ENCODE assay signal across 13 cellular contexts in the genomic region with DNA sequence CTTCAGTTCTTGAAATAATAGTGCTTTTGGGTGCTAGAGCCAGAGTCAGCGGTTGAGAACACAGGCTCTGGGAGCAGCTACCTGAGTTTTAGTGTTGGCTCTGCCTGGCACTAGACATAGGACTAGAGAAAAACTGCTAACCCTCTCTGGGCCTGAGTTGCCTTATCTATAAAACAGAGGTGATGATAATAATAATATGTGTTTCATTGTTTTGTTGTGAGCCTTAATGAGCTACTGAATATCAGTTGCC.
A peak's percentile ranks its signal among the peaks of the same experiment; 100 is the strongest.
DNase-seq lines count a peak whose midpoint lies in the region; ATAC-seq and TF ChIP-seq lines count a peak whose summit lies in the region.
"Had no signal": no experiment of that assay in that cellular context is flagged by ENCODE, and none has a peak within 500 bp of the region (broad histone marks: within the 10 kb centered on the region; RNA-seq: fewer than 3 reads in every experiment).

No MANE protein-coding gene starts in this region.

- no peaks in the 10 kb centered on the region for H3K27me3 ChIP-seq in MG63
- H3K27me3 ChIP-seq in brain microvascular endothelial cell (replicated peaks): no peaks in the 10 kb centered on the region
- no peaks in the 10 kb centered on the region for H3K27me3 ChIP-seq in subcutaneous abdominal adipose tissue (ENCODE audit: control insufficient read depth in 5 of 5, insufficient read depth in 4 of 5, low read length in 5 of 5)
- H3K27me3 ChIP-seq: uterus had no signal

- peaks cover 26% of the 10 kb centered on the region for H3K4me1 Mint-ChIP-seq in activated T-cell treated with anti-CD3 and anti-CD28 coated beads, Interleukin-2, amount 50 U/mL, for 72 hours (ENCODE audit: low read depth)
- H3K4me1 Mint-ChIP-seq: activated B cell treated with CpG ODN at 0.5 μM for 24 hours had no signal

- no peaks in the 10 kb centered on the region for H3K27me3 Mint-ChIP-seq in activated T-cell treated with anti-CD3 and anti-CD28 coated beads, Interleukin-2, amount 50 U/mL, for 72 hours (ENCODE audit: low read depth)
- H3K27me3 Mint-ChIP-seq: activated B cell treated with CpG ODN at 0.5 μM for 24 hours had no signal

- no peaks in the 10 kb centered on the region for H3K9me3 Mint-ChIP-seq in activated T-cell treated with anti-CD3 and anti-CD28 coated beads, Interleukin-2, amount 50 U/mL, for 72 hours
- H3K9me3 Mint-ChIP-seq: activated B cell treated with CpG ODN at 0.5 μM for 24 hours had no signal

- H3K36me3 ChIP-seq in MG63 (no peaks in the 10 kb centered on the region), brain microvascular endothelial cell (replicated peaks) (no peaks in the 10 kb centered on the region), subcutaneous abdominal adipose tissue (ENCODE audit: control insufficient read depth in 5 of 5, insufficient read depth in 5 of 5, low read length in 5 of 5) (peaks cover 0 to 6% (median 5%) of the 10 kb centered on the region in 5 donors)
- H3K36me3 ChIP-seq: uterus had no signal

- peak overlapping the region; percentile 98 for H3K27ac Mint-ChIP-seq in activated T-cell treated with anti-CD3 and anti-CD28 coated beads, Interleukin-2, amount 50 U/mL, for 72 hours
- H3K27ac Mint-ChIP-seq: activated B cell treated with CpG ODN at 0.5 μM for 24 hours had no signal

- H3K4me3 ChIP-seq in MG63: peak overlapping the region; percentile 35
- H3K4me3 ChIP-seq in brain microvascular endothelial cell (ENCODE audit: low read depth, low read length): peak overlapping the region; percentile 25
- H3K4me3 ChIP-seq in subcutaneous abdominal adipose tissue (ENCODE audit: low read depth in 1 of 5, low read length in 5 of 5): no peak overlapping the region
- H3K4me3 ChIP-seq: uterus had no signal

- TF ChIP-seq CTCF in brain microvascular endothelial cell (IDR thresholded peaks at IDR 0.05; ENCODE audit: low read depth, low read length, missing control alignments): no peak

- in situ Hi-C loops in brain microvascular endothelial cell (cut with HindIII; ENCODE audit: low pct_ligation_motif_present, low sequenced_read_pairs): no loop called here

- H3K9me3 ChIP-seq in MG63: no peaks in the 10 kb centered on the region
- no peaks in the 10 kb centered on the region for H3K9me3 ChIP-seq in subcutaneous abdominal adipose tissue (ENCODE audit: control insufficient read depth in 5 of 5, low read length in 5 of 5)
- H3K9me3 ChIP-seq: uterus had no signal

- DNase-seq in activated T-cell treated with anti-CD3 and anti-CD28 coated beads, Interleukin-2, amount 50 U/mL, for 72 hours: no peak
- no peak for DNase-seq in activated T-cell treated with anti-CD3 and anti-CD28 coated beads, Interleukin-2, amount 50 U/mL, for 48 hours
- DNase-seq in MG63 (no peak), brain microvascular endothelial cell (peak; percentile 16), COLO829 (ENCODE audit: low spot score) (no peak), ecto neural progenitor cell (ENCODE audit: low spot score) (no peak)
- DNase-seq: activated B cell treated with CpG ODN at 0.5 μM for 24 hours; activated effector memory CD4-positive, alpha-beta T cell treated with Interleukin-2 at 50 U/mL for 16 hours; glutamatergic neuron; stimulated activated CD4-positive, alpha-beta T cell treated with anti-CD3 and anti-CD28 coated beads, Interleukin-2, amount 100 ng/mL, for 48 hours; uterus had no signal

- H3K4me1 ChIP-seq in subcutaneous abdominal adipose tissue (ENCODE audit: control insufficient read depth in 5 of 5, insufficient read depth in 5 of 5, low read length in 5 of 5): peaks cover 2 to 11% (median 3%) of the 10 kb centered on the region in 5 donors
- H3K4me1 ChIP-seq: uterus had no signal

- peak; percentile 25 to 46 for ATAC-seq in activated T-cell treated with anti-CD3 and anti-CD28 coated beads, Interleukin-2, amount 50 U/mL, for 72 hours (replicated peaks in 1 of 2)
- ATAC-seq in HG03378 (IDR thresholded peaks at IDR 0.05; ENCODE audit: unreplicated experiment): no peak

- H3K27ac ChIP-seq in brain microvascular endothelial cell (peak overlapping the region; percentile 57), subcutaneous abdominal adipose tissue (ENCODE audit: low read depth, low read length) (peak overlapping the region; percentile 34)
- H3K27ac ChIP-seq: uterus had no signal

- H3K36me3 Mint-ChIP-seq in activated T-cell treated with anti-CD3 and anti-CD28 coated beads, Interleukin-2, amount 50 U/mL, for 72 hours (ENCODE audit: insufficient read depth in 2 of 2): no peaks in the 10 kb centered on the region

- peak overlapping the region in 1 of 2 donors; percentile 84 for H3K4me3 Mint-ChIP-seq in activated T-cell treated with anti-CD3 and anti-CD28 coated beads, Interleukin-2, amount 50 U/mL, for 72 hours
- H3K4me3 Mint-ChIP-seq: activated B cell treated with CpG ODN at 0.5 μM for 24 hours had no signal

- H3K9ac ChIP-seq in subcutaneous abdominal adipose tissue (ENCODE audit: low read length in 5 of 5): no peak overlapping the region

Comparison
In these comparisons a context has a peak if more than half of its experiments do, and no peak if none do; other contexts are left out.
1. H3K4me3 ChIP-seq: peak in MG63 (single experiment) and brain microvascular endothelial cell (single experiment); none in subcutaneous abdominal adipose tissue (0 of 5).